Comparison of ENCODE assay signal across 8 cellular contexts in the genomic region with DNA sequence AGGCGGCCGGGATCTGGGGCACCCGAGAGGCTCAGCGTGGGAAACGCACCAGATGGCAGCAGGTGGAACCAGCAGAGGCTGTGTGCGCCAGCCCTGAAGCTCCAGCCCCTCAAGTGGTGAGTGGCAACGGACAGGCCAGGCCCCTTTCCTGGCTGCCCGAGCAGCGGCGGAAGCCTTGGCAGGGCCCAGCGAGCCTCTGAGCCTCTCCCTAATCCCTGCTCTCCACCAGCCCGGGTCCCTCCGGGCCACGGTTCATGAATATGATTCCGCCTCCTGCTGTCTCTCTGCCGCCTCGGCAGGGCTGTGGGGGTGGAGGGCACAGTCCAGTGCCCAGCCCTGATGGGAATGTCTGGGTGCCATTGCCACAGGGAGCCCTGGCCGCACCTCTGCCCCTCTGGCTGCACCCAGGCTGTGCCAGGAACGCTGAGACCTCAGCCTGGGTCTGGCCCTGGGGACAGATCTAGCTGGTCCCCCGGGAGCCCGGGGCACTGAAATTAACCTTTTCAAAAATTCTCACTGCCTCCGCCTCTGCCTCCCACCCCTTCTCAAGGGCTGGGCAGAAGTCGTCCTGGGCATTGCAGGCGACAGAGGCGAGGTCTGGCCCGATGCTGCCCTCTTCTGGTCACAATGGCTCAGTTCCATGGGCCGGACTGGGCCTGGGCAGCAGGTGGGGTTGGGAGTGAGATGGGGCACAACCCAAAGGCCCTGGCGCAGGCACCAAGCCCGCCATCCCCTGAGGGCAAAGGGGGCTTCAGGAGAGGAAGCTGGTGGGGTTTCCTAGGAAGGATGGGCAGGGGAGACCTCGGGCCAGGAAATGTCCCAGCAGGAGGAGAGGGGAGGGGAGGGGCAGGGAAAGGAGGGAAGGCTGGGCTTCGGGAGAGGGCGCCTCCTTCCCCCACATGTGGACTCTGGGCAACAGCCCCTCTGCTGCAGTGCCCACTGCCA. TPM values are rescaled to one million over a fixed set of nuclear protein-coding genes. Genes with fewer than 3 reads are reported as not detected.
DNase-seq lines count a peak whose midpoint lies in the region; ATAC-seq and TF ChIP-seq lines count a peak whose summit lies in the region.

No MANE protein-coding gene starts in this region.

- no peaks in the 10 kb centered on the region for H3K9me3 ChIP-seq in smooth muscle cell (replicated peaks; ENCODE audit: low read depth)

- no peaks in the 10 kb centered on the region for H3K79me2 ChIP-seq in smooth muscle cell (ENCODE audit: low read depth)

- H4K20me1 ChIP-seq in smooth muscle cell (ENCODE audit: low read depth) = no peaks in the 10 kb centered on the region

- H3K9ac ChIP-seq in smooth muscle cell (ENCODE audit: low read depth) = no peak overlapping the region

- H3K27me3 ChIP-seq in brain microvascular endothelial cell (replicated peaks) = peaks cover 2% of the 10 kb centered on the region
- peaks cover 3% of the 10 kb centered on the region for H3K27me3 ChIP-seq in smooth muscle cell (ENCODE audit: low read depth)

- WGBS in smooth muscle cell (ENCODE audit: low lambda C conversion rate) = 51% methylated on average over 29 of the region's 32 CpGs

- no peaks in the 10 kb centered on the region for H3F3A ChIP-seq in smooth muscle cell (ENCODE audit: low read depth)

- peak; percentile 92 for TF ChIP-seq CTCF in brain microvascular endothelial cell (IDR thresholded peaks at IDR 0.05; ENCODE audit: low read depth, low read length, missing control alignments)
- peak; percentile 81 for TF ChIP-seq CTCF in smooth muscle cell (IDR thresholded peaks at IDR 0.05; ENCODE audit: borderline replicate concordance, insufficient read depth, poor library complexity, severe bottlenecking)

- no peaks in the 10 kb centered on the region for H3K36me3 ChIP-seq in brain microvascular endothelial cell (replicated peaks)
- no peaks in the 10 kb centered on the region for H3K36me3 ChIP-seq in smooth muscle cell (ENCODE audit: low read depth)

- in situ Hi-C loops in brain microvascular endothelial cell (cut with HindIII; ENCODE audit: low pct_ligation_motif_present, low sequenced_read_pairs) = no loop called here

- H3K4me2 ChIP-seq in smooth muscle cell = no peak overlapping the region

- DNase-seq in DMS53 treated with DMSO at 0.1 percent for 48 hours (lab: John Stamatoyannopoulos, UW; ENCODE audit: unreplicated experiment) (peak; percentile 83), HCEC 1CT (peak; percentile 51), NCI-H1930 (lab: John Stamatoyannopoulos, UW) (peak; percentile 36 to 54), UCSD-AML1 (lab: John Stamatoyannopoulos, UW; ENCODE audit: unreplicated experiment) (peak; percentile 68), brain microvascular endothelial cell (peak; percentile 52), iPS-NIHi7 (ENCODE audit: extremely low spot score) (peak; percentile 96), smooth muscle cell (lab: John Stamatoyannopoulos, UW; ENCODE audit: unreplicated experiment) (peak; percentile 31)

- H3K27ac ChIP-seq in brain microvascular endothelial cell (no peak overlapping the region), smooth muscle cell (ENCODE audit: low read depth) (no peak overlapping the region)

- H3K4me3 ChIP-seq in brain microvascular endothelial cell (ENCODE audit: low read depth, low read length) (no peak overlapping the region), smooth muscle cell (no peak overlapping the region)

- no peak overlapping the region for H2AFZ ChIP-seq in smooth muscle cell (ENCODE audit: low read depth)

- no peak for ATAC-seq in GM21423 (IDR thresholded peaks at IDR 0.05; ENCODE audit: unreplicated experiment)

- H3K4me1 ChIP-seq in smooth muscle cell (ENCODE audit: low read depth) = peaks cover 3% of the 10 kb centered on the region

RNA-seq across cellular contexts. Expression of a gene that starts 20.3 kb away (rescaled TPM):
- not detected in 2 replicates for total RNA-seq in smooth muscle cell
- polyA plus RNA-seq in smooth muscle cell = 0.10 TPM in 1 of 2 replicates, not detected in the other

RNA-seq across cellular contexts. Expression of a gene that starts 38.0 kb away (rescaled TPM):
- 8.7 TPM in 2 replicates for total RNA-seq in smooth muscle cell
- polyA plus RNA-seq in smooth muscle cell = 1.9 and 2.5 TPM in 2 replicates

RNA-seq across cellular contexts. Expression of a gene that starts 43.8 kb away (rescaled TPM):
- 17.1 and 21.1 TPM in 2 replicates for total RNA-seq in smooth muscle cell
- 42.8 and 45.9 TPM in 2 replicates for polyA plus RNA-seq in smooth muscle cell

Comparison
In these comparisons a context has a peak if more than half of its experiments do, and no peak if none do; other contexts are left out.
1. DNase-seq: peak in every context shown above with its lines; median percentile 96 in iPS-NIHi7; 83 in DMS53 treated with DMSO at 0.1 percent for 48 hours; 68 in UCSD-AML1; 52 in brain microvascular endothelial cell; 51 in HCEC 1CT; 45 in NCI-H1930; 31 in smooth muscle cell.